ENCODE assay signal across 16 cellular contexts in genomic region chr7:1901431-1902210, GRCh38.
DNase-seq lines count a peak whose midpoint lies in the region; ATAC-seq, FAIRE-seq and TF ChIP-seq lines count a peak whose summit lies in the region.
"Had no signal": no experiment of that assay in that cellular context is flagged by ENCODE, and none has a peak within 500 bp of the region (broad histone marks: within the 10 kb centered on the region; RNA-seq: fewer than 3 reads in every experiment).

No MANE protein-coding gene starts in this region.

- no peak overlapping the region for H3K4me2 ChIP-seq in HepG2 (ENCODE audit: low read depth, low read length)
- H3K4me2 ChIP-seq in H1 (ENCODE audit: insufficient read depth in 1 of 2, low read depth in 2 of 2, low read length in 2 of 2), result no peak overlapping the region
- H3K4me2 ChIP-seq in neuronal stem cell (ENCODE audit: insufficient read depth, low read length, poor library complexity, severe bottlenecking), result no peak overlapping the region
- H3K4me2 ChIP-seq: KMS-11 had no signal

- H2BK20ac ChIP-seq in H1 (ENCODE audit: low read length), result no peak overlapping the region

- no peaks in the 10 kb centered on the region for H3K23me2 ChIP-seq in H1 (ENCODE audit: low read depth, low read length)

- no peak overlapping the region for H4K5ac ChIP-seq in H1 (ENCODE audit: insufficient read length, low read depth, low read length)

- no peaks in the 10 kb centered on the region; the same call in 1 of the 2 replicates for H3K79me1 ChIP-seq in H1 (ENCODE audit: low read depth, low read length)
- no peaks in the 10 kb centered on the region for H3K79me1 ChIP-seq in neuronal stem cell (ENCODE audit: low read depth, low read length)

- H2BK120ac ChIP-seq in H1 (replicated peaks; ENCODE audit: low read depth, low read length), result no peak overlapping the region
- H2BK120ac ChIP-seq in neuronal stem cell (ENCODE audit: low read depth, low read length), result no peak overlapping the region

- no peak for FAIRE-seq in HepG2 (lab: Jason Lieb, UNC)
- no peak for FAIRE-seq in H1 (lab: Jason Lieb, UNC)
- FAIRE-seq: RCC 7860 had no signal

- TF ChIP-seq RAD21 in HepG2 (CRISPR knock-in tag; IDR thresholded peaks at IDR 0.05) (no peak), H1 (IDR thresholded peaks at IDR 0.05 in 1 of 2, conservative IDR thresholded peaks at IDR 0.05 in 1 of 2; ENCODE audit: low read depth in 2 of 2, low read length in 2 of 2) (no peak)

- no peak overlapping the region for H3K56ac ChIP-seq in H1 (replicated peaks; ENCODE audit: insufficient read length, low read depth, low read length)

- H3K14ac ChIP-seq in H1 (ENCODE audit: insufficient read length) (no peak overlapping the region), neuronal stem cell (ENCODE audit: low read length) (no peak overlapping the region)

- H3K4me1 ChIP-seq in right lobe of liver (no peaks in the 10 kb centered on the region), HepG2 (ENCODE audit: insufficient read depth, low read length) (no peaks in the 10 kb centered on the region), H1 (replicated peaks in 1 of 4; ENCODE audit: control insufficient read depth in 3 of 4, insufficient read depth in 4 of 4, low read length in 3 of 4) (no peaks in the 10 kb centered on the region), neuronal stem cell (ENCODE audit: control insufficient read depth in 2 of 2, insufficient read depth in 1 of 2, low read depth in 1 of 2, low read length in 2 of 2) (no peaks in the 10 kb centered on the region), ascending aorta (no peaks in the 10 kb centered on the region)

- H2BK5ac ChIP-seq in H1 (ENCODE audit: low read depth, low read length), result peak overlapping the region; percentile 60
- peak overlapping the region; percentile 54 for H2BK5ac ChIP-seq in neuronal stem cell (ENCODE audit: low read length)

- H4K91ac ChIP-seq in H1 (replicated peaks; ENCODE audit: insufficient read length, low read length), result no peak overlapping the region
- no peak overlapping the region for H4K91ac ChIP-seq in neuronal stem cell (ENCODE audit: low read depth, low read length, poor library complexity)

- no peak overlapping the region for H3K4me3 ChIP-seq in right lobe of liver
- H3K4me3 ChIP-seq in HepG2 (replicated peaks in 1 of 3; ENCODE audit: insufficient read depth in 1 of 3, low read depth in 2 of 3, low read length in 3 of 3), result no peak overlapping the region
- no peak overlapping the region for H3K4me3 ChIP-seq in H1 (ENCODE audit: extremely low read depth in 1 of 4, insufficient read depth in 2 of 4, low read depth in 3 of 4, low read length in 4 of 4)
- H3K4me3 ChIP-seq in neuronal stem cell (ENCODE audit: low read length in 2 of 2), result no peak overlapping the region
- H3K4me3 ChIP-seq in ascending aorta, result no peak overlapping the region
- H3K4me3 ChIP-seq: MG63 had no signal

- H4K20me1 ChIP-seq in HepG2 (ENCODE audit: insufficient read depth, low read length) (no peaks in the 10 kb centered on the region), H1 (replicated peaks in 1 of 2; ENCODE audit: control insufficient read depth in 1 of 2, insufficient read depth in 2 of 2, low read length in 2 of 2) (peaks cover 0 to 3% of the 10 kb centered on the region in 2 experiments)

- H2AFZ ChIP-seq in HepG2 (ENCODE audit: low read length) (no peak overlapping the region), H1 (ENCODE audit: low read length) (no peak overlapping the region), neuronal stem cell (ENCODE audit: low read length) (no peak overlapping the region)

- H2AK5ac ChIP-seq in H1 (ENCODE audit: low read depth, low read length), result no peak overlapping the region
- H2AK5ac ChIP-seq in neuronal stem cell (ENCODE audit: low read depth, low read length), result peak overlapping the region; percentile 74

- H3K9me3 ChIP-seq in right lobe of liver (no peaks in the 10 kb centered on the region), HepG2 (ENCODE audit: low read length) (no peaks in the 10 kb centered on the region), H1 (ENCODE audit: insufficient read depth in 2 of 2, low read depth in 1 of 2, low read length in 1 of 2) (no peaks in the 10 kb centered on the region), neuronal stem cell (replicated peaks in 1 of 2; ENCODE audit: control insufficient read depth in 2 of 2, insufficient read depth in 1 of 2, low read depth in 1 of 2, low read length in 2 of 2) (no peaks in the 10 kb centered on the region), ascending aorta (no peaks in the 10 kb centered on the region)
- H3K9me3 ChIP-seq: MG63 had no signal

- H3K27ac ChIP-seq in right lobe of liver (no peak overlapping the region), HepG2 (ENCODE audit: extremely low read length, insufficient read depth, low read length) (no peak overlapping the region), H1 (ENCODE audit: low read depth, low read length) (no peak overlapping the region), neuronal stem cell (replicated peaks; ENCODE audit: low read length) (no peak overlapping the region), ascending aorta (no peak overlapping the region)
- H3K27ac ChIP-seq: KMS-11 had no signal

- H3K27me3 ChIP-seq in right lobe of liver (no peaks in the 10 kb centered on the region), HepG2 (ENCODE audit: control insufficient read depth in 1 of 2, insufficient read depth in 2 of 2, low read length in 2 of 2) (no peaks in the 10 kb centered on the region), H1 (replicated peaks in 1 of 4; ENCODE audit: control insufficient read depth in 3 of 4, extremely low read depth in 1 of 4, insufficient read depth in 3 of 4, low read length in 3 of 4) (no peaks in the 10 kb centered on the region), neuronal stem cell (ENCODE audit: control insufficient read depth in 3 of 3, insufficient read depth in 3 of 3, low read depth in 1 of 3, low read length in 3 of 3) (no peaks in the 10 kb centered on the region), ascending aorta (no peaks in the 10 kb centered on the region)
- H3K27me3 ChIP-seq: MG63 had no signal

- H2BK15ac ChIP-seq in H1 (ENCODE audit: low read length), result no peak overlapping the region
- no peak overlapping the region for H2BK15ac ChIP-seq in neuronal stem cell (ENCODE audit: low read length)

- H3K18ac ChIP-seq in H1 (ENCODE audit: extremely low read depth, low read length) (no peak overlapping the region), neuronal stem cell (ENCODE audit: low read length) (peak overlapping the region; percentile 71)

- TF ChIP-seq CTCF in right lobe of liver (IDR thresholded peaks at IDR 0.05), result no peak
- TF ChIP-seq CTCF in HepG2 (CRISPR knock-in tag; IDR thresholded peaks at IDR 0.05), result no peak
- TF ChIP-seq CTCF in H1 (IDR thresholded peaks at IDR 0.05; ENCODE audit: control extremely low read depth in 1 of 3, insufficient read depth in 1 of 3, low read depth in 1 of 3, low read length in 3 of 3), result no peak
- TF ChIP-seq CTCF in ascending aorta (IDR thresholded peaks at IDR 0.05), result no peak
- TF ChIP-seq CTCF in GM10248 (IDR thresholded peaks at IDR 0.05; ENCODE audit: control extremely low read depth, extremely low read depth, low read depth, missing control alignments), result no peak

- intact Hi-C loops in right lobe of liver (cut with DNase I) (no loop called here), HepG2 (cut with micrococcal nuclease; ENCODE audit: unreplicated experiment) (no loop called here), ascending aorta (cut with DNase I) (no loop called here)

- CTCF ChIA-PET in HepG2 (lab: Yijun Ruan, JAX; ENCODE audit: low intra/inter-chr PET ratio, low total read pairs), result no interaction called here
- CTCF ChIA-PET in H1 (lab: Charles Lee; ENCODE audit: partially characterized antibody), result interaction anchor here (0.6 to 0.8 kb wide), 2 partner anchors 11 to 1570 kb away, joined by 3 read pairs; no protein-coding TSS in a partner anchor
- CTCF ChIA-PET in GM10248 (lab: Yijun Ruan, JAX), result no interaction called here

- in situ Hi-C loops in HepG2 (cut with HindIII; ENCODE audit: extremely low pct_ligation_motif_present, low pct_unique_long_range_greater_than_20kb), result no loop called here

- H3K79me2 ChIP-seq in HepG2 (ENCODE audit: insufficient read depth, low read length), result no peaks in the 10 kb centered on the region
- no peaks in the 10 kb centered on the region for H3K79me2 ChIP-seq in H1 (ENCODE audit: control insufficient read depth in 1 of 2, insufficient read depth in 2 of 2, low read length in 2 of 2)

- H2BK12ac ChIP-seq in H1 (ENCODE audit: low read depth, low read length) (no peak overlapping the region), neuronal stem cell (ENCODE audit: low read length) (no peak overlapping the region)

- H3K23ac ChIP-seq in H1 (ENCODE audit: insufficient read length) (no peak overlapping the region), neuronal stem cell (ENCODE audit: low read depth, low read length, poor library complexity) (peak overlapping the region; percentile 55)

- WGBS in right lobe of liver (ENCODE audit: insufficient coverage, low coverage, low lambda C conversion rate, missing lambda C conversion rate), result 93% methylated on average over 5 of the region's 18 CpGs
- 99% methylated on average over 8 of the region's 18 CpGs for WGBS in HepG2 (ENCODE audit: low lambda C conversion rate)
- 89% methylated on average over 10 of the region's 18 CpGs; no CpG with 5 or more reads in 1 of the 2 experiments for WGBS in H1 (ENCODE audit: extremely low coverage in 1 of 2, insufficient coverage in 1 of 2, insufficient read length in 1 of 2, insufficient replicate concordance in 2 of 2, low coverage in 1 of 2, low lambda C conversion rate in 2 of 2, missing lambda C conversion rate in 1 of 2), 2 experiments
- WGBS in neuronal stem cell (ENCODE audit: extremely low coverage in 2 of 2, insufficient read length in 2 of 2, insufficient replicate concordance in 1 of 2), 2 donors, result no CpG with 5 or more reads among the region's 18 CpGs

- DNase-seq in right lobe of liver (peak; percentile 15 to 44 (median 39)), HepG2 (ENCODE audit: low spot score) (no peak), H1 (ENCODE audit: low read depth in 1 of 2, low spot score in 2 of 2) (no peak), neuronal stem cell (ENCODE audit: low spot score) (no peak), ascending aorta (ENCODE audit: low spot score in 2 of 2) (no peak), GM10248 (ENCODE audit: extremely low spot score) (no peak)
- DNase-seq in activated CD4-positive, alpha-beta T cell treated with anti-CD3 and anti-CD28 coated beads for 1 hour, result no peak
- DNase-seq: ACHN, HFFc6, MG63, NCI-H1105 treated with DMSO at 0.1 percent for 48 hours, NCI-H2029, NCI-H2171 treated with DMSO at 0.1 percent for 48 hours, NCI-H510A had no signal

- POLR2A ChIA-PET in HepG2 (lab: Yijun Ruan, JAX), result no interaction called here
- POLR2A ChIA-PET in H1 (lab: Charles Lee; ENCODE audit: partially characterized antibody), result no interaction called here
- POLR2A ChIA-PET in GM10248 (lab: Yijun Ruan, JAX), result no interaction called here

- H3K9ac ChIP-seq in HepG2 (ENCODE audit: insufficient read depth, low read depth, low read length) (no peak overlapping the region), H1 (replicated peaks in 1 of 4; ENCODE audit: extremely low read depth in 1 of 4, low read depth in 3 of 4, low read length in 3 of 4) (no peak overlapping the region), neuronal stem cell (ENCODE audit: low read depth, low read length, poor library complexity) (no peak overlapping the region)
- H3K9ac ChIP-seq: KMS-11 had no signal

- TF ChIP-seq POLR2A in right lobe of liver (IDR thresholded peaks at IDR 0.05) (no peak), HepG2 (IDR thresholded peaks at IDR 0.05; ENCODE audit: insufficient read depth in 1 of 2, low read depth in 2 of 2, low read length in 2 of 2) (no peak), H1 (IDR thresholded peaks at IDR 0.05; ENCODE audit: control extremely low read depth in 1 of 2, low read depth in 2 of 2, low read length in 2 of 2) (no peak)

- no TSS peak for BruUV-seq in HepG2 (replicated peaks; lab: Mats Ljungman, UMichigan)

- no peak overlapping the region for H3K4ac ChIP-seq in H1 (replicated peaks; ENCODE audit: insufficient read length, low read depth, low read length)
- peak overlapping the region; percentile 84 for H3K4ac ChIP-seq in neuronal stem cell (ENCODE audit: low read length)

- no peak for TF ChIP-seq EP300 in HepG2 (IDR thresholded peaks at IDR 0.05; ENCODE audit: low read depth in 2 of 2, low read length in 2 of 2)
- TF ChIP-seq EP300 in HepG2 (CRISPR knock-in tag; IDR thresholded peaks at IDR 0.05; ENCODE audit: borderline replicate concordance), result no peak
- TF ChIP-seq EP300 in H1 (IDR thresholded peaks at IDR 0.05; ENCODE audit: borderline replicate concordance in 1 of 2, low read depth in 2 of 2, low read length in 2 of 2), result no peak

- H4K8ac ChIP-seq in H1 (ENCODE audit: extremely low read depth, insufficient read depth, low read length), result peak overlapping the region; percentile 51
- H4K8ac ChIP-seq in neuronal stem cell (ENCODE audit: low read depth, low read length), result no peak overlapping the region

- ATAC-seq in right lobe of liver (no peak), HepG2 (no peak)

- H3K36me3 ChIP-seq in right lobe of liver (no peaks in the 10 kb centered on the region), HepG2 (replicated peaks in 1 of 2; ENCODE audit: control insufficient read depth in 1 of 2, insufficient read depth in 2 of 2, low read length in 2 of 2) (peaks cover 0 to 3% of the 10 kb centered on the region in 2 experiments; a peak in 2 of 5 replicates), H1 (ENCODE audit: control insufficient read depth in 2 of 4, insufficient read depth in 4 of 4, low read length in 3 of 4) (no peaks in the 10 kb centered on the region), neuronal stem cell (replicated peaks in 1 of 2; ENCODE audit: control insufficient read depth in 2 of 2, insufficient read depth in 2 of 2, low read length in 2 of 2) (peaks cover 2 to 10% of the 10 kb centered on the region in 2 donors), ascending aorta (peaks cover 4 to 8% of the 10 kb centered on the region in 2 donors)

Comparison
In these comparisons a context has a peak if more than half of its experiments do, and no peak if none do; other contexts are left out.
1. DNase-seq: peak in right lobe of liver (3 of 3); none in HepG2 (single experiment), H1 (0 of 2), neuronal stem cell (single experiment), activated CD4-positive, alpha-beta T cell treated with anti-CD3 and anti-CD28 coated beads for 1 hour (single experiment), ascending aorta (0 of 2) and GM10248 (single experiment).